ENCODE assay signal across 22 cellular contexts in genomic region chr20:59873409-59873808, GRCh38.
"Had no signal": no experiment of that assay in that cellular context is flagged by ENCODE, and none has a peak within 500 bp of the region (broad histone marks: within the 10 kb centered on the region; RNA-seq: fewer than 3 reads in every experiment).

No MANE protein-coding gene starts in this region.

- H3K27ac ChIP-seq: SJSA1, SK-N-MC had no signal

- ATAC-seq: HepG2 had no signal

- H3K4me3 ChIP-seq: MG63, SJSA1, SK-N-MC had no signal

- DNase-seq: IMR-90, Kasumi-1, KG1, MG63, NCI-H1048, NCI-H1105, NCI-H1417, NCI-H1436 treated with DMSO at 0.1 percent for 48 hours, NCI-H1694 treated with DMSO at 0.1 percent for 48 hours, NCI-H1930, NCI-H2081, NCI-H2107, NCI-H2227 treated with DMSO at 0.1 percent for 48 hours, NCI-H524, NCI-H526 treated with DMSO at 0.1 percent for 48 hours, NCI-H748 treated with DMSO at 0.1 percent for 48 hours, Right ventricle myocardium superior, RPMI8226, SIG-M5 had no signal

- H3K36me3 ChIP-seq: MG63, SJSA1 had no signal

- H3K4me1 ChIP-seq: SJSA1 had no signal

- H3K9me3 ChIP-seq: MG63, SJSA1 had no signal

- H3K27me3 ChIP-seq: MG63, SJSA1 had no signal
